In the genomic region with DNA sequence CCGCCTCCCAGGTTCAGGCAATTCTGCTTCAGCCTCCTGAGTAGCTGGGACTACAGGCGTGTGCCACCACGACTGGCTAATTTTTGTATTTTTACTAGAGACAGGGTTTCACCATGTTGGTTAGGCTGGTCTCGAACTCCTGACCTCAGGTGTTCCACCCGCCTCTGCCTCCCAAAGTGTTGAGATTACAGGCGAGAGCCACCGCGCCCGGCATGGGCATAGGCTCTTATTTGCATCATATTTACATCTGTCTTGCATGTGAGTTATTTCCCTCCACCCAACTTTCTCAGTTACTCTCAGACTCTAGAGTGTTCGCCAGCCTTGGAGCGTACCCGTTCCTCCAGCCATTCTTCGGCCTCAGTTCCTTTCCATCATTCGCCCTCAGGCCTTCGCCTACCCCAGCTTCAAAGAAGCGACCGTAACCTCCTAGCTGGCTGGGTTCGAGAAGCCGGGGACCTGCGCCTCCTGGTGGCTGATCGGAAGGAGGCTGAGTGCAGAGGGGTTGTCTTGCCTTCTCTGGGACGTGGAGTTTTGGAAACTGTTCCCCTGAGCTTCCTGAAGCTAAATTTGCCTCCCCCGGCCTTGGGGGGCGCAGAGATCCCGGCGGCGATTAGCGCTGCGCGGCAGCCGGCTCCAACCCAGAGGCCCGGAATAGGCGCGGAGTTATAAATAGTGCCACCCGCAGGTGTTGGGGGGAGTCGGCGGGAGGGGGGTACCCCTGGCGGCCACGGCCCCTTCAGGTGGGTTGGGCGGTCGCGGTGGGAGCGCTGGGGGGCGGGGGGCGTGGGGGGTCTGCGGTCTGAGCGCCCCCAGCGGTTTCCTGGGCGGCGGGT, we compare ENCODE assay signal across 8 cellular contexts. TPM values are rescaled to one million over a fixed set of nuclear protein-coding genes. Genes with fewer than 3 reads are reported as not detected.
DNase-seq lines count a peak whose midpoint lies in the region; ATAC-seq and TF ChIP-seq lines count a peak whose summit lies in the region.

No MANE protein-coding gene starts in this region.

- H3K36me3 ChIP-seq in hepatocyte (replicated peaks; ENCODE audit: insufficient read depth, low read depth) (no peaks in the 10 kb centered on the region), gastrocnemius medialis (no peaks in the 10 kb centered on the region)

- no peaks in the 10 kb centered on the region for H3K9me3 ChIP-seq in hepatocyte (ENCODE audit: low read depth)
- no peaks in the 10 kb centered on the region for H3K9me3 ChIP-seq in gastrocnemius medialis

- H3K27me3 ChIP-seq in hepatocyte: no peaks in the 10 kb centered on the region
- H3K27me3 ChIP-seq in gastrocnemius medialis: no peaks in the 10 kb centered on the region

- peaks cover 17% of the 10 kb centered on the region for H3K79me2 ChIP-seq in hepatocyte

- no peaks in the 10 kb centered on the region for H4K20me1 ChIP-seq in hepatocyte (ENCODE audit: insufficient read depth, poor library complexity, severe bottlenecking)

- intact Hi-C loops in gastrocnemius medialis (cut with DNase I; ENCODE audit: low total_unique reads): loop anchor here (1.0 kb wide), 1 partner anchor 37 kb away; no protein-coding TSS in a partner anchor

- TF ChIP-seq POLR2A in gastrocnemius medialis (IDR thresholded peaks at IDR 0.05): peak in 1 of 2 donors; percentile 5

- DNase-seq in DMS79 treated with DMSO at 0.1 percent for 48 hours (lab: John Stamatoyannopoulos, UW) (peak; percentile 52), LHCN-M2 (ENCODE audit: low read depth) (peak; percentile 68), SW480 (ENCODE audit: low spot score) (peak; percentile 84), amygdala (lab: John Stamatoyannopoulos, UW) (peak in 33 of 56 donors; percentile 17 to 66 (median 44)), hepatocyte (ENCODE audit: low spot score) (peak; percentile 78), gastrocnemius medialis (peak in 1 of 2 donors; percentile 41), pons (ENCODE audit: low spot score) (no peak)

- peak overlapping the region; percentile 98 for H3K27ac ChIP-seq in hepatocyte
- H3K27ac ChIP-seq in gastrocnemius medialis: peak overlapping the region; percentile 95 to 99 (median 98)

- TF ChIP-seq CTCF in hepatocyte (IDR thresholded peaks at IDR 0.05; ENCODE audit: poor library complexity): peak; percentile 95
- TF ChIP-seq CTCF in gastrocnemius medialis (IDR thresholded peaks at IDR 0.05 in 4 of 5, conservative IDR thresholded peaks at IDR 0.05 in 1 of 5): peak; percentile 52 to 79 (median 65)

- peak overlapping the region; percentile 92 for H3K4me2 ChIP-seq in hepatocyte

- peak overlapping the region; percentile 3 for H2AFZ ChIP-seq in hepatocyte

- 20% methylated on average over 34 of the region's 50 CpGs for WGBS in hepatocyte (ENCODE audit: low lambda C conversion rate, missing lambda C conversion rate)

- no peaks in the 10 kb centered on the region for H3K9me2 ChIP-seq in hepatocyte (replicated peaks; ENCODE audit: insufficient read depth)

- in situ Hi-C loops in gastrocnemius medialis (cut with MboI; ENCODE audit: low sequenced_read_pairs in 4 of 4): loop anchor here in 1 of 4 donors (5.0 kb wide), 1 partner anchor 37 kb away; a partner anchor contains a TSS

- H3K4me3 ChIP-seq in hepatocyte: peak overlapping the region; percentile 43
- peak overlapping the region; percentile 83 to 99 (median 94) for H3K4me3 ChIP-seq in gastrocnemius medialis

- ATAC-seq in gastrocnemius medialis (no peak), esophagus mucosa (no peak)

- H3K4me1 ChIP-seq in hepatocyte (ENCODE audit: insufficient read depth) (peaks cover 11% of the 10 kb centered on the region), gastrocnemius medialis (peaks cover 13 to 24% of the 10 kb centered on the region in 2 donors)

RNA-seq across cellular contexts. Expression of a gene that starts 3.6 kb away (rescaled TPM):
- total RNA-seq in LHCN-M2 (2014; rRNA removed) (18.9 and 19.5 TPM in 2 replicates), hepatocyte (27.3 and 29.2 TPM in 2 replicates), gastrocnemius medialis (100 to 1,000 TPM in 1 of 4 donors, 10 to 100 TPM in 3; 61.3 to 100 (median 73.1) TPM), esophagus mucosa (132 TPM)
- 13.9 TPM for polyA plus RNA-seq in LHCN-M2 (2012)
- 13.3 and 13.5 TPM in 2 replicates for polyA plus RNA-seq in hepatocyte

RNA-seq across cellular contexts. Expression of a gene that starts 5.6 kb away (rescaled TPM):
- not detected in 2 replicates for total RNA-seq in LHCN-M2 (2014; rRNA removed)
- not detected for polyA plus RNA-seq in LHCN-M2 (2012)
- total RNA-seq in hepatocyte: 0.92 TPM in 1 of 2 replicates, not detected in the other
- not detected in 2 replicates for polyA plus RNA-seq in hepatocyte
- not detected for total RNA-seq in gastrocnemius medialis
- not detected for total RNA-seq in esophagus mucosa

RNA-seq across cellular contexts. Expression of a gene that starts 15.9 kb away (rescaled TPM):
- total RNA-seq in LHCN-M2 (2014; rRNA removed) (30.9 and 41.3 TPM in 2 replicates), hepatocyte (25.6 and 27.7 TPM in 2 replicates), gastrocnemius medialis (10 to 100 TPM; 26.6 to 36.8 (median 31.7) TPM), esophagus mucosa (29.6 TPM)
- 32.9 TPM for polyA plus RNA-seq in LHCN-M2 (2012)
- polyA plus RNA-seq in hepatocyte: 42.8 and 45.1 TPM in 2 replicates

RNA-seq across cellular contexts. Expression of a gene that starts 24.6 kb away (rescaled TPM):
- total RNA-seq in LHCN-M2 (2014; rRNA removed) (164 and 175 TPM in 2 replicates), hepatocyte (40.4 and 41.5 TPM in 2 replicates), gastrocnemius medialis (10 to 100 TPM in 1 of 4 donors, 1 to 10 TPM in 3; 3.6 to 15.7 (median 7.9) TPM), esophagus mucosa (74.5 TPM)
- polyA plus RNA-seq in LHCN-M2 (2012): 188 TPM
- 91.3 and 102 TPM in 2 replicates for polyA plus RNA-seq in hepatocyte

RNA-seq across cellular contexts. Expression of a gene that starts 28.5 kb away (rescaled TPM):
- total RNA-seq in LHCN-M2 (2014; rRNA removed): 325 and 337 TPM in 2 replicates
- polyA plus RNA-seq in LHCN-M2 (2012): 407 TPM
- 81.8 and 95.6 TPM in 2 replicates for total RNA-seq in hepatocyte
- polyA plus RNA-seq in hepatocyte: 107 and 120 TPM in 2 replicates
- total RNA-seq in gastrocnemius medialis: 100 to 1,000 TPM in 1 of 4 donors, 10 to 100 TPM in 3; 27.4 to 135 (median 54.9) TPM
- total RNA-seq in esophagus mucosa: 68.0 TPM
